In the genomic region with DNA sequence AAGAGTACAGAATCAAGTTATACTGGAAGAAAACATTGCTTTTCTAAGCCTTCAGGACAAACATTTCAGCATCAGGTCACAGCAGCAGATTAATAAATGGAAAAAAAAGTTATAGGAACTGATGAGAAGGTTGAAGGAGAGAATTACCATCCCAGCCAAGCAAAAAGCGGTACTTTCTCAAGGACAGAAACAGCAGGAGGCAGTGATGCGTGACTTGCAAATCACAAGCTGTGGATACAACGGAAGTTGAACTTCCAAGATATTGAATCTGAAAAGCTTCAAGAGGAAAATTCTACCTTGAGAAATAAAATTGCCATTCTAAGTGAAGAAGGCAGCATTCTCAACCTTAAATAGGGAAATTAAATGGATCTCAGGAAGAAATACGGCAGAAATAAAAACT, we compare ENCODE assay signal across 1 cellular context.
TF ChIP-seq lines count a peak whose summit lies in the region.

No MANE protein-coding gene starts in this region.

TF ChIP-seq in GM23338, 12 proteins besides CTCF, POLR2A, EP300 and RAD21:
- TF ChIP-seq REST (IDR thresholded peaks at IDR 0.05; ENCODE audit: unreplicated experiment): no peak
- TF ChIP-seq EZH2phosphoT487 (IDR thresholded peaks at IDR 0.05; ENCODE audit: unreplicated experiment): no peak
- no peak for TF ChIP-seq NANOG (IDR thresholded peaks at IDR 0.05; ENCODE audit: borderline replicate concordance)
- TF ChIP-seq ZNF331 (CRISPR knock-in tag; IDR thresholded peaks at IDR 0.05; ENCODE audit: low read depth): no peak
- TF ChIP-seq, protein P1, sequence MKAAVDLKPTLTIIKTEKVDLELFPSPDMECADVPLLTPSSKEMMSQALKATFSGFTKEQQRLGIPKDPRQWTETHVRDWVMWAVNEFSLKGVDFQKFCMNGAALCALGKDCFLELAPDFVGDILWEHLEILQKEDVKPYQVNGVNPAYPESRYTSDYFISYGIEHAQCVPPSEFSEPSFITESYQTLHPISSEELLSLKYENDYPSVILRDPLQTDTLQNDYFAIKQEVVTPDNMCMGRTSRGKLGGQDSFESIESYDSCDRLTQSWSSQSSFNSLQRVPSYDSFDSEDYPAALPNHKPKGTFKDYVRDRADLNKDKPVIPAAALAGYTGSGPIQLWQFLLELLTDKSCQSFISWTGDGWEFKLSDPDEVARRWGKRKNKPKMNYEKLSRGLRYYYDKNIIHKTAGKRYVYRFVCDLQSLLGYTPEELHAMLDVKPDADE (IDR thresholded peaks at IDR 0.05): no peak
- no peak for TF ChIP-seq POLR2AphosphoS5 (IDR thresholded peaks at IDR 0.05; ENCODE audit: low read depth)
- no peak for TF ChIP-seq EZH2 (IDR thresholded peaks at IDR 0.05; ENCODE audit: low read depth, unreplicated experiment)
- no peak for TF ChIP-seq ZNF114 (CRISPR knock-in tag; IDR thresholded peaks at IDR 0.05)
- no peak for TF ChIP-seq CREB1 (CRISPR knock-in tag; IDR thresholded peaks at IDR 0.05; ENCODE audit: low read depth)
- no peak for TF ChIP-seq STAT1 (IDR thresholded peaks at IDR 0.05; ENCODE audit: unreplicated experiment)
